18 cellular contexts compared by ENCODE assay signal in the genomic region with DNA sequence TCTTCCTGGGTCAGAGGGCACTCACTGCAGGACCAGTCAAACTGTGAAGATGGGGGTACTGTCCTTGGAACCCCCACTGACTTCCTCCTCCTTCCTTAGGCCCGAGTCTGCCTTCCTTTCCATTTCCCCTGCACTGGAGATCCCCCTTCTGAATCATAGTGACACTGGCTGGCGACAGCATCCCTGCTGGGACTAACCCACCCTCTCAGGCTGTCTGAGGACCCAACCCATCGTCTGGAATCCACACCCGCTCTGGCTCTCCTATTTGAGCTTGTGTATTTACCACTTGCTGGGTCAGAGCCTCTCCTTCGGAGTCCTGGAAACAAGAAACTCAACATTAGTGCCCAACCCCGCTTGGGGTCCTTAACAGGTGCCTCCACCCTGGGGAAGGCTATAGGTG. TPM values are rescaled to one million over a fixed set of nuclear protein-coding genes. Genes with fewer than 3 reads are reported as not detected.
DNase-seq lines count a peak whose midpoint lies in the region; ATAC-seq and TF ChIP-seq lines count a peak whose summit lies in the region.
"Had no signal": no experiment of that assay in that cellular context is flagged by ENCODE, and none has a peak within 500 bp of the region (broad histone marks: within the 10 kb centered on the region; RNA-seq: fewer than 3 reads in every experiment).

No MANE protein-coding gene starts in this region.

- no peaks in the 10 kb centered on the region for H3K36me3 Mint-ChIP-seq in WTC11
- H3K36me3 Mint-ChIP-seq in neural progenitor cell, result no peaks in the 10 kb centered on the region
- H3K36me3 Mint-ChIP-seq: CD4-positive, alpha-beta memory T cell; IgD-negative memory B cell had no signal

- no peaks in the 10 kb centered on the region for H3K9me3 ChIP-seq in neural progenitor cell (ENCODE audit: low read depth)
- H3K9me3 ChIP-seq in MG63, result no peaks in the 10 kb centered on the region

- H3K27ac Mint-ChIP-seq in WTC11, result peak overlapping the region; percentile 37; the same call in 1 of the 2 replicates
- H3K27ac Mint-ChIP-seq in neural progenitor cell, result peak overlapping the region; percentile 69
- H3K27ac Mint-ChIP-seq: H9, IgD-negative memory B cell had no signal

- TF ChIP-seq CTCF in WTC11 (IDR thresholded peaks at IDR 0.05), result no peak
- no peak for TF ChIP-seq CTCF in neural progenitor cell (IDR thresholded peaks at IDR 0.05)
- no peak for TF ChIP-seq CTCF in dorsolateral prefrontal cortex (IDR thresholded peaks at IDR 0.05 in 54 of 56, conservative IDR thresholded peaks at IDR 0.05 in 2 of 56; ENCODE audit: low read depth in 1 of 56, partially characterized antibody in 56 of 56)

- intact Hi-C loops in dorsolateral prefrontal cortex (cut with DNase I), result no loop called here

- no peak overlapping the region for H3K9ac ChIP-seq in neural progenitor cell

- H3K36me3 ChIP-seq in neural progenitor cell (no peaks in the 10 kb centered on the region), MG63 (no peaks in the 10 kb centered on the region)

- H2AFZ ChIP-seq in neural progenitor cell (replicated peaks), result no peak overlapping the region

- H3K4me3 Mint-ChIP-seq in WTC11 (no peak overlapping the region), neural progenitor cell (no peak overlapping the region)
- H3K4me3 Mint-ChIP-seq: CD4-positive, alpha-beta memory T cell; H9; IgD-negative memory B cell had no signal

- H3K4me3 ChIP-seq in neural progenitor cell (no peak overlapping the region), MG63 (no peak overlapping the region), dorsolateral prefrontal cortex (no peak overlapping the region)

- H4K20me1 ChIP-seq in neural progenitor cell (ENCODE audit: low read depth), result no peaks in the 10 kb centered on the region

- DNase-seq in ELF-1 (ENCODE audit: low read depth, low spot score), result peak; percentile 34
- DNase-seq in WTC11 (ENCODE audit: low spot score), result no peak
- peak; percentile 46 for DNase-seq in iPS-NIHi7 (ENCODE audit: extremely low spot score)
- no peak for DNase-seq in neural progenitor cell (ENCODE audit: low spot score)
- no peak for DNase-seq in MG63
- no peak for DNase-seq in A172 (ENCODE audit: low spot score)
- no peak for DNase-seq in dorsolateral prefrontal cortex
- DNase-seq in middle frontal gyrus (ENCODE audit: extremely low spot score, low spot score), result no peak
- DNase-seq: ACHN; CD4-positive, alpha-beta memory T cell; DMS153; DMS79; GF-D8; H9 had no signal

- H3K4me1 Mint-ChIP-seq in WTC11 (peaks cover 4% of the 10 kb centered on the region), neural progenitor cell (no peaks in the 10 kb centered on the region)
- H3K4me1 Mint-ChIP-seq: CD4-positive, alpha-beta memory T cell had no signal

- H3K9me3 Mint-ChIP-seq in WTC11 (peaks cover under 1% of the 10 kb centered on the region), neural progenitor cell (no peaks in the 10 kb centered on the region)
- H3K9me3 Mint-ChIP-seq: H9, IgD-negative memory B cell had no signal

- H3K27me3 ChIP-seq in neural progenitor cell (no peaks in the 10 kb centered on the region), MG63 (no peaks in the 10 kb centered on the region), dorsolateral prefrontal cortex (peaks cover 0 to 3% (median 0%) of the 10 kb centered on the region in 45 donors)

- H3K4me1 ChIP-seq in neural progenitor cell, result no peaks in the 10 kb centered on the region

- ATAC-seq in WTC11, result peak; percentile 66

- H3K27me3 Mint-ChIP-seq in WTC11 (ENCODE audit: low read depth) (no peaks in the 10 kb centered on the region), neural progenitor cell (ENCODE audit: insufficient read depth, low read depth) (no peaks in the 10 kb centered on the region)

- CTCF ChIA-PET in WTC11 (lab: Charles Lee), result interaction anchor here (1.2 kb wide), 1 partner anchor 31 kb away, joined by 3 read pairs; no protein-coding TSS in a partner anchor

- no peaks in the 10 kb centered on the region for H3K79me2 ChIP-seq in neural progenitor cell (ENCODE audit: low read depth)

- no peaks in the 10 kb centered on the region for H3F3A ChIP-seq in neural progenitor cell (ENCODE audit: low read depth)

- no peak overlapping the region for H3K4me2 ChIP-seq in neural progenitor cell

- H3K27ac ChIP-seq in neural progenitor cell (no peak overlapping the region), dorsolateral prefrontal cortex (no peak overlapping the region)
- H3K27ac ChIP-seq: C4-2B had no signal

- POLR2A ChIA-PET in WTC11 (lab: Charles Lee), result interaction anchor here (0.6 kb wide), 1 partner anchor 492 kb away, joined by 3 read pairs; no protein-coding TSS in a partner anchor

TF ChIP-seq in WTC11, 78 proteins besides CTCF, POLR2A, EP300 and RAD21:
- TF ChIP-seq, protein P1, sequence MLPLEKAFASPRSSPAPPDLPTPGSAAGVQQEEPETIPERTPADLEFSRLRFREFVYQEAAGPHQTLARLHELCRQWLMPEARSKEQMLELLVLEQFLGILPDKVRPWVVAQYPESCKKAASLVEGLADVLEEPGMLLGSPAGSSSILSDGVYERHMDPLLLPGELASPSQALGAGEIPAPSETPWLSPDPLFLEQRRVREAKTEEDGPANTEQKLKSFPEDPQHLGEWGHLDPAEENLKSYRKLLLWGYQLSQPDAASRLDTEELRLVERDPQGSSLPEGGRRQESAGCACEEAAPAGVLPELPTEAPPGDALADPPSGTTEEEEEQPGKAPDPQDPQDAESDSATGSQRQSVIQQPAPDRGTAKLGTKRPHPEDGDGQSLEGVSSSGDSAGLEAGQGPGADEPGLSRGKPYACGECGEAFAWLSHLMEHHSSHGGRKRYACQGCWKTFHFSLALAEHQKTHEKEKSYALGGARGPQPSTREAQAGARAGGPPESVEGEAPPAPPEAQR (CRISPR knock-in tag; IDR thresholded peaks at IDR 0.05), result no peak
- TF ChIP-seq, protein P2, sequence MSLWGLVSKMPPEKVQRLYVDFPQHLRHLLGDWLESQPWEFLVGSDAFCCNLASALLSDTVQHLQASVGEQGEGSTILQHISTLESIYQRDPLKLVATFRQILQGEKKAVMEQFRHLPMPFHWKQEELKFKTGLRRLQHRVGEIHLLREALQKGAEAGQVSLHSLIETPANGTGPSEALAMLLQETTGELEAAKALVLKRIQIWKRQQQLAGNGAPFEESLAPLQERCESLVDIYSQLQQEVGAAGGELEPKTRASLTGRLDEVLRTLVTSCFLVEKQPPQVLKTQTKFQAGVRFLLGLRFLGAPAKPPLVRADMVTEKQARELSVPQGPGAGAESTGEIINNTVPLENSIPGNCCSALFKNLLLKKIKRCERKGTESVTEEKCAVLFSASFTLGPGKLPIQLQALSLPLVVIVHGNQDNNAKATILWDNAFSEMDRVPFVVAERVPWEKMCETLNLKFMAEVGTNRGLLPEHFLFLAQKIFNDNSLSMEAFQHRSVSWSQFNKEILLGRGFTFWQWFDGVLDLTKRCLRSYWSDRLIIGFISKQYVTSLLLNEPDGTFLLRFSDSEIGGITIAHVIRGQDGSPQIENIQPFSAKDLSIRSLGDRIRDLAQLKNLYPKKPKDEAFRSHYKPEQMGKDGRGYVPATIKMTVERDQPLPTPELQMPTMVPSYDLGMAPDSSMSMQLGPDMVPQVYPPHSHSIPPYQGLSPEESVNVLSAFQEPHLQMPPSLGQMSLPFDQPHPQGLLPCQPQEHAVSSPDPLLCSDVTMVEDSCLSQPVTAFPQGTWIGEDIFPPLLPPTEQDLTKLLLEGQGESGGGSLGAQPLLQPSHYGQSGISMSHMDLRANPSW (CRISPR knock-in tag; conservative IDR thresholded peaks at IDR 0.05; ENCODE audit: low read depth), result no peak
- TF ChIP-seq SOX15 (CRISPR knock-in tag; IDR thresholded peaks at IDR 0.05) (no peak), FOXJ3 (CRISPR knock-in tag; IDR thresholded peaks at IDR 0.05; ENCODE audit: borderline replicate concordance) (no peak), SMAD4 (CRISPR knock-in tag; IDR thresholded peaks at IDR 0.05) (no peak)

RNA-seq across cellular contexts. Expression of a gene that starts 21.2 kb away (rescaled TPM):
- total RNA-seq in WTC11 (2021) (0.17 TPM in 1 of 3 replicates, not detected in the others), neural progenitor cell (ENCODE audit: low replicate concordance) (not detected in 2 replicates), dorsolateral prefrontal cortex (1 to 10 TPM in 5 of 120 experiments, under 1 TPM in 2, not detected in 113; 0.42 to 1.8 (median 1.4) TPM)
- total RNA-seq in MG63 (2014; rRNA removed; shearing (Covaris generic); ENCODE audit: low replicate concordance), result not detected in 2 replicates
- total RNA-seq in A172 (2014; rRNA removed; shearing (Covaris generic)), result 2.9 TPM in 1 of 2 replicates, not detected in the other
- total RNA-seq: CD4-positive, alpha-beta memory T cell; Daoy; H1; H9 had no signal

RNA-seq across cellular contexts. Expression of a gene that starts 58.6 kb away (rescaled TPM):
- total RNA-seq in WTC11 (2021) (13.7 to 15.4 TPM (median 14.3 TPM) in 3 replicates), neural progenitor cell (ENCODE audit: low replicate concordance) (2.4 and 6.9 TPM in 2 replicates), dorsolateral prefrontal cortex (10 to 100 TPM; 12.6 to 41.8 (median 29.3) TPM)
- total RNA-seq in MG63 (2014; rRNA removed; shearing (Covaris generic); ENCODE audit: low replicate concordance), result 0.23 TPM in 1 of 2 replicates, not detected in the other
- 2.0 and 2.8 TPM in 2 replicates for total RNA-seq in A172 (2014; rRNA removed; shearing (Covaris generic))

Comparison
In these comparisons a context has a peak if more than half of its experiments do, and no peak if none do; other contexts are left out.
1. DNase-seq: peak in ELF-1 (single experiment) and iPS-NIHi7 (single experiment); none in WTC11 (single experiment), neural progenitor cell (single experiment), MG63 (single experiment), A172 (single experiment), dorsolateral prefrontal cortex (0 of 10) and middle frontal gyrus (single experiment).